Comparison of ENCODE assay signal across 9 cellular contexts in genomic region chr15:74950078-74951000, GRCh38. TPM values are rescaled to one million over a fixed set of nuclear protein-coding genes. Genes with fewer than 3 reads are reported as not detected.
DNase-seq lines count a peak whose midpoint lies in the region; ATAC-seq and TF ChIP-seq lines count a peak whose summit lies in the region.
"Had no signal": no experiment of that assay in that cellular context is flagged by ENCODE, and none has a peak within 500 bp of the region (broad histone marks: within the 10 kb centered on the region; RNA-seq: fewer than 3 reads in every experiment).

No MANE protein-coding gene starts in this region.

- intact Hi-C loops in left lung (cut with DNase I), result loop anchor here in 1 of 2 donors (5.0 to 10.0 kb wide), 2 partner anchors 178 to 316 kb away; no protein-coding TSS in a partner anchor

- H3K27me3 ChIP-seq in left lung, result peaks cover 0 to 5% of the 10 kb centered on the region in 2 donors

- H3K27ac ChIP-seq in left lung, result no peak overlapping the region

- peaks cover 10 to 15% of the 10 kb centered on the region in 2 donors for H3K4me1 ChIP-seq in left lung

- H3K9me3 ChIP-seq in left lung, result no peaks in the 10 kb centered on the region

- no peak overlapping the region for H3K27ac Mint-ChIP-seq in central memory CD8-positive, alpha-beta T cell (ENCODE audit: low read depth)

- no peak overlapping the region for H3K4me3 Mint-ChIP-seq in central memory CD8-positive, alpha-beta T cell

- peak; percentile 67 to 76 for ATAC-seq in activated CD4-positive, CD25-positive, alpha-beta regulatory T cell treated with anti-CD3 and anti-CD28 coated beads, Interleukin-2, amount 50 U/mL, for 24 hours
- peak; percentile 67 for ATAC-seq in central memory CD8-positive, alpha-beta T cell (replicated peaks; ENCODE audit: extremely low read depth, poor library complexity, severe bottlenecking)
- peak; percentile 92 for ATAC-seq in left lung
- ATAC-seq in GM21619 (IDR thresholded peaks at IDR 0.05; ENCODE audit: unreplicated experiment), result no peak

- H3K27me3 Mint-ChIP-seq in central memory CD8-positive, alpha-beta T cell, result no peaks in the 10 kb centered on the region

- in situ Hi-C loops in GM13977 (cut with MboI; ENCODE audit: low pct_unique_long_range_greater_than_20kb, low sequenced_read_pairs, unreplicated experiment), result no loop called here

- DNase-seq in A172 (ENCODE audit: low spot score), result peak; percentile 63
- DNase-seq in GM13977 (ENCODE audit: low spot score), result peak; percentile 75
- peak; percentile 64 for DNase-seq in NCI-H226
- peak; percentile 71 to 74 for DNase-seq in central memory CD8-positive, alpha-beta T cell (ENCODE audit: low spot score in 2 of 2)
- peak in 1 of 2 donors; percentile 53 for DNase-seq in left lung
- DNase-seq in stimulated activated CD4-positive, alpha-beta T cell treated with anti-CD3 and anti-CD28 coated beads, TNF-alpha, amount 100 ng/mL, for 4 hours (ENCODE audit: low read depth in 3 of 3), result peak; percentile 49 to 64 (median 62)

- peak; percentile 98 for TF ChIP-seq CTCF in GM13977 (IDR thresholded peaks at IDR 0.05; ENCODE audit: extremely low read depth, insufficient read depth, missing control alignments)
- TF ChIP-seq CTCF in left lung (IDR thresholded peaks at IDR 0.05), result peak; percentile 90 to 95

- H3K36me3 Mint-ChIP-seq in central memory CD8-positive, alpha-beta T cell (ENCODE audit: insufficient read depth), result no peaks in the 10 kb centered on the region

- H3K4me3 ChIP-seq in left lung, result no peak overlapping the region
- H3K4me3 ChIP-seq: skin epidermis had no signal

- no peaks in the 10 kb centered on the region for H3K9me3 Mint-ChIP-seq in central memory CD8-positive, alpha-beta T cell

- no peaks in the 10 kb centered on the region for H3K4me1 Mint-ChIP-seq in central memory CD8-positive, alpha-beta T cell

- H3K36me3 ChIP-seq in left lung, result no peaks in the 10 kb centered on the region

RNA-seq across cellular contexts. Expression of gene RPP25, which starts 6.2 kb away (rescaled TPM):
- 1.1 and 1.5 TPM in 2 replicates for total RNA-seq in A172 (2014; rRNA removed; shearing (Covaris generic))
- 10 to 100 TPM; 13.8 to 14.1 TPM for total RNA-seq in left lung

RNA-seq across cellular contexts. Expression of gene COX5A, which starts 12.5 kb away (rescaled TPM):
- total RNA-seq in A172 (2014; rRNA removed; shearing (Covaris generic)), result 124 and 129 TPM in 2 replicates
- total RNA-seq in left lung, result 100 to 1,000 TPM; 170 TPM

RNA-seq across cellular contexts. Expression of gene FAM219B, which starts 43.7 kb away (rescaled TPM):
- 26.6 and 28.6 TPM in 2 replicates for total RNA-seq in A172 (2014; rRNA removed; shearing (Covaris generic))
- 10 to 100 TPM; 66.0 to 84.7 TPM for total RNA-seq in left lung

RNA-seq across cellular contexts. Expression of gene SCAMP5, which starts 45.0 kb away (rescaled TPM):
- total RNA-seq in A172 (2014; rRNA removed; shearing (Covaris generic)), result 4.7 and 5.9 TPM in 2 replicates
- total RNA-seq in left lung, result 10 to 100 TPM in 1 of 2 donors, 1 to 10 TPM in 1; 1.9 to 20.1 TPM
